Comparison of ENCODE assay signal across 21 cellular contexts in genomic region chr4:80489798-80490197, GRCh38.
A peak's percentile ranks its signal among the peaks of the same experiment; 100 is the strongest.
DNase-seq lines count a peak whose midpoint lies in the region; ATAC-seq lines count a peak whose summit lies in the region.
"Had no signal": no experiment of that assay in that cellular context is flagged by ENCODE, and none has a peak within 500 bp of the region (broad histone marks: within the 10 kb centered on the region; RNA-seq: fewer than 3 reads in every experiment).

No MANE protein-coding gene starts in this region.

- peak; percentile 47 for DNase-seq in germinal center (ENCODE audit: low spot score)
- DNase-seq in activated CD4-positive, CD25-positive, alpha-beta regulatory T cell treated with anti-CD3 and anti-CD28 coated beads, Interleukin-2, amount 50 U/mL, for 72 hours: no peak
- no peak for DNase-seq in NK-92 treated with Interleukin-12 subunit alpha and Interleukin-12 subunit beta, amount 100 ng/mL, for 24 hours (lab: John Stamatoyannopoulos, UW)
- no peak for DNase-seq in amniotic stem cell (lab: John Stamatoyannopoulos, UW)
- DNase-seq: activated CD8-positive, alpha-beta memory T cell treated with anti-CD3 and anti-CD28 coated beads, Interleukin-2, amount 50 U/mL, for 4 hours; activated naive CD8-positive, alpha-beta T cell treated with anti-CD3 and anti-CD28 coated beads, Interleukin-2, amount 10 ng/mL, durations not matched to agents 7 days and 5 days; COR-L47; effector memory CD4-positive, alpha-beta T cell; IMR-90; kidney; MG63; psoas muscle; stimulated activated CD4-positive, alpha-beta T cell treated with anti-CD3 and anti-CD28 coated beads, Interleukin-2, amount 100 ng/mL, for 24 hours; stimulated activated naive CD8-positive, alpha-beta T cell treated with anti-CD3 and anti-CD28 coated beads, Interleukin-15, Interleukin-2, amounts not matched to agents 100 U/mL and 50 U/mL, for 24 hours; T-helper 17 cell; thyroid gland had no signal

- peak; percentile 33 for ATAC-seq in GM18520 (IDR thresholded peaks at IDR 0.05; ENCODE audit: unreplicated experiment)
- ATAC-seq in GM21515 (IDR thresholded peaks at IDR 0.05; ENCODE audit: unreplicated experiment): peak; percentile 61
- ATAC-seq in HG03354 (IDR thresholded peaks at IDR 0.05; ENCODE audit: poor library complexity, severe bottlenecking, unreplicated experiment): peak; percentile 87
- ATAC-seq: gastroesophageal sphincter; GM23338; psoas muscle; stimulated activated naive CD8-positive, alpha-beta T cell treated with anti-CD3 and anti-CD28 coated beads, Interleukin-15, Interleukin-2, amounts not matched to agents 100 U/mL and 50 U/mL, for 24 hours; T-helper 17 cell had no signal

Comparison
In these comparisons a context has a peak if more than half of its experiments do, and no peak if none do; other contexts are left out.
1. ATAC-seq: peak in every context shown above with its lines; median percentile 87 in HG03354; 61 in GM21515; 33 in GM18520.